In genomic region chr1:16168622-16169021, GRCh38 we compare ENCODE assay signal across 13 cellular contexts.
DNase-seq lines count a peak whose midpoint lies in the region; ATAC-seq and TF ChIP-seq lines count a peak whose summit lies in the region.
"Had no signal": no experiment of that assay in that cellular context is flagged by ENCODE, and none has a peak within 500 bp of the region (broad histone marks: within the 10 kb centered on the region; RNA-seq: fewer than 3 reads in every experiment).

No MANE protein-coding gene starts in this region.

- DNase-seq in activated T-cell treated with anti-CD3 and anti-CD28 coated beads, Interleukin-2, amount 50 U/mL, for 24 hours = no peak
- DNase-seq in activated T-cell treated with anti-CD3 and anti-CD28 coated beads for 4 hours (no peak), epithelial cell of prostate (ENCODE audit: low read depth, low spot score) (no peak)
- DNase-seq in T-helper 2 cell treated with Interferon-gamma antibody and Interleukin-4, amounts not matched to agents 5 μg/mL and 100 μg/mL, for 36 hours (ENCODE audit: low spot score) = no peak
- DNase-seq: GDM1, hippocampal formation, MV-4-11, SJCRH30 had no signal

- no peaks in the 10 kb centered on the region for H3K36me3 Mint-ChIP-seq in activated T-cell treated with anti-CD3 and anti-CD28 coated beads, Interleukin-2, amount 50 U/mL, for 24 hours (ENCODE audit: low read depth)
- H3K36me3 Mint-ChIP-seq in T-helper 2 cell treated with Interferon-gamma antibody and Interleukin-4, amounts not matched to agents 5 μg/mL and 100 μg/mL, for 36 hours (ENCODE audit: low read depth) = no peaks in the 10 kb centered on the region
- no peaks in the 10 kb centered on the region for H3K36me3 Mint-ChIP-seq in stimulated activated naive CD8-positive, alpha-beta T cell treated with anti-CD3 and anti-CD28 coated beads, Interleukin-15, Interleukin-2, amounts not matched to agents 100 ng/mL and 50 ng/mL, for 24 hours (ENCODE audit: low read depth)

- peak overlapping the region; percentile 14 for H3K27ac Mint-ChIP-seq in activated T-cell treated with anti-CD3 and anti-CD28 coated beads, Interleukin-2, amount 50 U/mL, for 24 hours
- no peak overlapping the region for H3K27ac Mint-ChIP-seq in T-helper 2 cell treated with Interferon-gamma antibody and Interleukin-4, amounts not matched to agents 5 μg/mL and 100 μg/mL, for 36 hours
- H3K27ac Mint-ChIP-seq in stimulated activated naive CD8-positive, alpha-beta T cell treated with anti-CD3 and anti-CD28 coated beads, Interleukin-15, Interleukin-2, amounts not matched to agents 100 ng/mL and 50 ng/mL, for 24 hours = peak overlapping the region; percentile 61

- H3K4me1 Mint-ChIP-seq in activated T-cell treated with anti-CD3 and anti-CD28 coated beads, Interleukin-2, amount 50 U/mL, for 24 hours (ENCODE audit: low read depth) = peaks cover 30% of the 10 kb centered on the region
- peaks cover 25% of the 10 kb centered on the region for H3K4me1 Mint-ChIP-seq in T-helper 2 cell treated with Interferon-gamma antibody and Interleukin-4, amounts not matched to agents 5 μg/mL and 100 μg/mL, for 36 hours (ENCODE audit: low read depth)
- H3K4me1 Mint-ChIP-seq in stimulated activated naive CD8-positive, alpha-beta T cell treated with anti-CD3 and anti-CD28 coated beads, Interleukin-15, Interleukin-2, amounts not matched to agents 100 ng/mL and 50 ng/mL, for 24 hours (ENCODE audit: low read depth) = peaks cover 30% of the 10 kb centered on the region

- H3K4me3 Mint-ChIP-seq in activated T-cell treated with anti-CD3 and anti-CD28 coated beads, Interleukin-2, amount 50 U/mL, for 24 hours = peak overlapping the region; percentile 59
- peak overlapping the region; percentile 67 for H3K4me3 Mint-ChIP-seq in T-helper 2 cell treated with Interferon-gamma antibody and Interleukin-4, amounts not matched to agents 5 μg/mL and 100 μg/mL, for 36 hours
- H3K4me3 Mint-ChIP-seq in stimulated activated naive CD8-positive, alpha-beta T cell treated with anti-CD3 and anti-CD28 coated beads, Interleukin-15, Interleukin-2, amounts not matched to agents 100 ng/mL and 50 ng/mL, for 24 hours = no peak overlapping the region

- no peaks in the 10 kb centered on the region for H3K9me3 Mint-ChIP-seq in activated T-cell treated with anti-CD3 and anti-CD28 coated beads, Interleukin-2, amount 50 U/mL, for 24 hours
- no peaks in the 10 kb centered on the region for H3K9me3 Mint-ChIP-seq in T-helper 2 cell treated with Interferon-gamma antibody and Interleukin-4, amounts not matched to agents 5 μg/mL and 100 μg/mL, for 36 hours
- no peaks in the 10 kb centered on the region for H3K9me3 Mint-ChIP-seq in stimulated activated naive CD8-positive, alpha-beta T cell treated with anti-CD3 and anti-CD28 coated beads, Interleukin-15, Interleukin-2, amounts not matched to agents 100 ng/mL and 50 ng/mL, for 24 hours

- ATAC-seq in GM18519 (IDR thresholded peaks at IDR 0.05; ENCODE audit: low FRiP score, unreplicated experiment) (no peak), GM19324 (IDR thresholded peaks at IDR 0.05; ENCODE audit: low FRiP score, unreplicated experiment) (no peak), SK-N-SH treated with all-trans-retinoic acid at 6 μM for 48 hours (no peak)

- H3K27me3 Mint-ChIP-seq in activated T-cell treated with anti-CD3 and anti-CD28 coated beads, Interleukin-2, amount 50 U/mL, for 24 hours = no peaks in the 10 kb centered on the region
- peaks cover 24% of the 10 kb centered on the region for H3K27me3 Mint-ChIP-seq in T-helper 2 cell treated with Interferon-gamma antibody and Interleukin-4, amounts not matched to agents 5 μg/mL and 100 μg/mL, for 36 hours (ENCODE audit: low read depth)
- H3K27me3 Mint-ChIP-seq in stimulated activated naive CD8-positive, alpha-beta T cell treated with anti-CD3 and anti-CD28 coated beads, Interleukin-15, Interleukin-2, amounts not matched to agents 100 ng/mL and 50 ng/mL, for 24 hours = peaks cover 4% of the 10 kb centered on the region

- peak overlapping the region; percentile 67 for H3K27ac ChIP-seq in epithelial cell of prostate
- H3K27ac ChIP-seq: right atrium auricular region, SJCRH30 had no signal

TF ChIP-seq in SK-N-SH treated with all-trans-retinoic acid at 6 μM for 48 hours, 23 proteins besides CTCF, POLR2A, EP300 and RAD21:
- TF ChIP-seq, protein P1, sequence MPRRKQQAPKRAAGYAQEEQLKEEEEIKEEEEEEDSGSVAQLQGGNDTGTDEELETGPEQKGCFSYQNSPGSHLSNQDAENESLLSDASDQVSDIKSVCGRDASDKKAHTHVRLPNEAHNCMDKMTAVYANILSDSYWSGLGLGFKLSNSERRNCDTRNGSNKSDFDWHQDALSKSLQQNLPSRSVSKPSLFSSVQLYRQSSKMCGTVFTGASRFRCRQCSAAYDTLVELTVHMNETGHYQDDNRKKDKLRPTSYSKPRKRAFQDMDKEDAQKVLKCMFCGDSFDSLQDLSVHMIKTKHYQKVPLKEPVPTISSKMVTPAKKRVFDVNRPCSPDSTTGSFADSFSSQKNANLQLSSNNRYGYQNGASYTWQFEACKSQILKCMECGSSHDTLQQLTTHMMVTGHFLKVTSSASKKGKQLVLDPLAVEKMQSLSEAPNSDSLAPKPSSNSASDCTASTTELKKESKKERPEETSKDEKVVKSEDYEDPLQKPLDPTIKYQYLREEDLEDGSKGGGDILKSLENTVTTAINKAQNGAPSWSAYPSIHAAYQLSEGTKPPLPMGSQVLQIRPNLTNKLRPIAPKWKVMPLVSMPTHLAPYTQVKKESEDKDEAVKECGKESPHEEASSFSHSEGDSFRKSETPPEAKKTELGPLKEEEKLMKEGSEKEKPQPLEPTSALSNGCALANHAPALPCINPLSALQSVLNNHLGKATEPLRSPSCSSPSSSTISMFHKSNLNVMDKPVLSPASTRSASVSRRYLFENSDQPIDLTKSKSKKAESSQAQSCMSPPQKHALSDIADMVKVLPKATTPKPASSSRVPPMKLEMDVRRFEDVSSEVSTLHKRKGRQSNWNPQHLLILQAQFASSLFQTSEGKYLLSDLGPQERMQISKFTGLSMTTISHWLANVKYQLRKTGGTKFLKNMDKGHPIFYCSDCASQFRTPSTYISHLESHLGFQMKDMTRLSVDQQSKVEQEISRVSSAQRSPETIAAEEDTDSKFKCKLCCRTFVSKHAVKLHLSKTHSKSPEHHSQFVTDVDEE (CRISPR knock-in tag; IDR thresholded peaks at IDR 0.05) = no peak
- TF ChIP-seq ARNTL (CRISPR knock-in tag; IDR thresholded peaks at IDR 0.05; ENCODE audit: borderline replicate concordance, low read depth) (no peak), CREB5 (CRISPR knock-in tag; IDR thresholded peaks at IDR 0.05; ENCODE audit: low read depth) (no peak), OSR1 (CRISPR knock-in tag; IDR thresholded peaks at IDR 0.05) (no peak), ZNF565 (CRISPR knock-in tag; conservative IDR thresholded peaks at IDR 0.05; ENCODE audit: low read depth) (no peak), TOX (CRISPR knock-in tag; IDR thresholded peaks at IDR 0.05; ENCODE audit: borderline replicate concordance) (no peak), CSDC2 (CRISPR knock-in tag; IDR thresholded peaks at IDR 0.05) (no peak)
- TF ChIP-seq, protein P2, sequence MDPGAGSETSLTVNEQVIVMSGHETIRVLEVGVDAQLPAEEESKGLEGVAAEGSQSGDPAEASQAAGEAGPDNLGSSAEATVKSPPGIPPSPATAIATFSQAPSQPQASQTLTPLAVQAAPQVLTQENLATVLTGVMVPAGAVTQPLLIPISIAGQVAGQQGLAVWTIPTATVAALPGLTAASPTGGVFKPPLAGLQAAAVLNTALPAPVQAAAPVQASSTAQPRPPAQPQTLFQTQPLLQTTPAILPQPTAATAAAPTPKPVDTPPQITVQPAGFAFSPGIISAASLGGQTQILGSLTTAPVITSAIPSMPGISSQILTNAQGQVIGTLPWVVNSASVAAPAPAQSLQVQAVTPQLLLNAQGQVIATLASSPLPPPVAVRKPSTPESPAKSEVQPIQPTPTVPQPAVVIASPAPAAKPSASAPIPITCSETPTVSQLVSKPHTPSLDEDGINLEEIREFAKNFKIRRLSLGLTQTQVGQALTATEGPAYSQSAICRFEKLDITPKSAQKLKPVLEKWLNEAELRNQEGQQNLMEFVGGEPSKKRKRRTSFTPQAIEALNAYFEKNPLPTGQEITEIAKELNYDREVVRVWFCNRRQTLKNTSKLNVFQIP (CRISPR knock-in tag; IDR thresholded peaks at IDR 0.05; ENCODE audit: borderline replicate concordance, low read depth) = no peak
